8 cellular contexts compared by ENCODE assay signal in the genomic region with DNA sequence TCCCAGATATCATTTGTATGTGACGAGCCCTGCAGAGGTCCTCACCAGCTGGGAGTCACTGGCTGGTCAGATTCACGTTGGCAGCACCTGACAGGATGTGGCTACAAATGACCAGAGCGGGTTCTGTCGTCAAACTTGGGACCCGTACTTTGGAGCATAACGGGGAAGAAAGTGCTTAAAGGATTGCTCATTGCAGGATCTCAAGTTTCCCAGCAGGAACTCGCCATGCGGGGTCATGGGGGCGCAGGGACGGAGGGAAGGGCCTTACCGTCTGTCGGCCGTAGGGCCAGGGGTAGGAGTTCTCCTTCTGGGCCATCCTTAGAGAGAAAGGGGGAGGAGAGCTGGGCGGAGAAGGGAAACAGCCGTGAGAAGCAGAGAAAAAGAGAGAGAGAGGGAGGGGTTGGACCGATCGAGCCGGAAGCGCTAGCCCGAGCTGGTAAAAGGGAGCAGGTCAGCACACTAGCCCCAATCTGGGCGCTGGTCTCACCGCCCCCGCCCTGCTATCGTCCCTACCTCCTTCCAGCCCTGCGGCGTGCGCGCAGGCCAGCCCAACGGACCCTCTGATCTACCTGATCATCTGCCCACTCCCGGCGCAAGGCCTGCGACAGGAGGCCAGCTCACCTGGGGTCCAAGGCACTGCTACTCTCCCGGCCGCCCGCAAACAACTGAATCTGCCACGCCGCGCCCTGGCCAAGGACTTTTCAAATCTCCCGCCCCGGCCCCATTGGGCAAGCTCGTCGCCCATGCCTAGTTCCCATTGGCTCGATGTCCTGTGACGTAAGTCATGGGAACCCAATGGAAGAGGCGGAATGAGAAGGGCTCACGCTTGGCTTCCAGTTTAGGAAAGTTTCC. TPM values are rescaled to one million over a fixed set of nuclear protein-coding genes. Genes with fewer than 3 reads are reported as not detected.
DNase-seq lines count a peak whose midpoint lies in the region; FAIRE-seq and TF ChIP-seq lines count a peak whose summit lies in the region.

A gene (minus strand): TSS at position 667 of the 852 bp plus-strand sequence. CDS start 351 bp downstream, at position 316.

- peak; percentile 95 for DNase-seq in G401 (ENCODE audit: low spot score)
- peak; percentile 97 to 98 for DNase-seq in HAP-1 (ENCODE audit: low spot score in 2 of 2)
- peak; percentile 98 for DNase-seq in MM.1S
- peak; percentile 94 to 97 for DNase-seq in SJSA1 (ENCODE audit: low read depth in 1 of 2, low spot score in 2 of 2)
- peak; percentile 91 for DNase-seq in activated gamma-delta T cell treated with anti-CD3 and anti-CD28 coated beads, Interleukin-2, amount 50 U/mL, for 16 hours (ENCODE audit: low read depth)
- peak; percentile 91 to 99 for DNase-seq in frontal cortex (ENCODE audit: low spot score in 2 of 2)
- peak; percentile 93 for DNase-seq in non-pigmented ciliary epithelial cell (ENCODE audit: low read depth)
- DNase-seq in superior temporal gyrus (ENCODE audit: extremely low spot score), result peak; percentile 97

- peaks cover 24% of the 10 kb centered on the region for H3F3A ChIP-seq in MM.1S (ENCODE audit: insufficient read depth, low read length)

- peaks cover 42% of the 10 kb centered on the region for H3K79me2 ChIP-seq in MM.1S (ENCODE audit: low read length)

- H2AFZ ChIP-seq in MM.1S (ENCODE audit: low read length), result peak within 1 kb of the TSS; percentile 65

- H3K9ac ChIP-seq in MM.1S (ENCODE audit: low read length), result peak within 1 kb of the TSS; percentile 97

- TF ChIP-seq CTCF in MM.1S (IDR thresholded peaks at IDR 0.05; ENCODE audit: low read length), result 0 out of 2 replicates have a peak, but pooled peaks have one; percentile 6

- in situ Hi-C loops in G401 (cut with HindIII; ENCODE audit: low sequenced_read_pairs), result no loop called here
- in situ Hi-C loops in HAP-1 (cut with MboI; ENCODE audit: low sequenced_read_pairs), result no loop called here

- H3K4me1 ChIP-seq in HAP-1 (0 out of 2 replicates have a peak, but pooled peaks cover 3% of the 10 kb centered on the region), MM.1S (ENCODE audit: low read length) (peaks cover 6% of the 10 kb centered on the region), SJSA1 (replicated peaks) (peaks cover 19% of the 10 kb centered on the region)

- no peaks in the 10 kb centered on the region for H3K9me2 ChIP-seq in MM.1S (replicated peaks; ENCODE audit: insufficient read depth, low read length)

- H3K4me2 ChIP-seq in MM.1S (ENCODE audit: low read depth, low read length), result peak within 1 kb of the TSS; percentile 81

- H3K36me3 ChIP-seq in HAP-1 (replicated peaks) (peaks cover 43% of the 10 kb centered on the region), MM.1S (replicated peaks; ENCODE audit: insufficient read depth, low read length) (peaks cover 14% of the 10 kb centered on the region), SJSA1 (peaks cover 50% of the 10 kb centered on the region)

- H3K27me3 ChIP-seq in HAP-1 (ENCODE audit: low read depth) (no peaks in the 10 kb centered on the region), MM.1S (replicated peaks; ENCODE audit: insufficient read depth, low read length) (no peaks in the 10 kb centered on the region), SJSA1 (replicated peaks) (no peaks in the 10 kb centered on the region)

- H3K9me3 ChIP-seq in HAP-1, result no peaks in the 10 kb centered on the region
- H3K9me3 ChIP-seq in MM.1S (replicated peaks; ENCODE audit: insufficient read depth, low read length), result no peaks in the 10 kb centered on the region
- no peaks in the 10 kb centered on the region for H3K9me3 ChIP-seq in SJSA1 (replicated peaks)

- no peaks in the 10 kb centered on the region for H4K20me1 ChIP-seq in MM.1S (ENCODE audit: insufficient read depth, low read length)

- FAIRE-seq in frontal cortex (lab: Jason Lieb, UNC), result peak; percentile 61

- H3K4me3 ChIP-seq in HAP-1 (peak within 1 kb of the TSS; percentile 84), MM.1S (ENCODE audit: low read length) (peak within 1 kb of the TSS; percentile 97), SJSA1 (peak within 1 kb of the TSS; percentile 80)

- H3K27ac ChIP-seq in MM.1S (ENCODE audit: low read length), result peak within 1 kb of the TSS; percentile 94
- peak within 1 kb of the TSS; percentile 98 for H3K27ac ChIP-seq in SJSA1

RNA-seq across cellular contexts. Expression of the gene that starts here (rescaled TPM):
- total RNA-seq in G401 (2014; rRNA removed; shearing (Covaris generic)), result 162 and 166 TPM in 2 replicates
- 99.7 and 119 TPM in 2 replicates for total RNA-seq in SJSA1 (2014; rRNA removed; shearing (Covaris generic))
- 3.7 TPM for total RNA-seq in frontal cortex

Comparison
In these comparisons a context has a peak if more than half of its experiments do, and no peak if none do; other contexts are left out.
1. Peak in every context shown above with its lines: DNase-seq, H3K4me3 ChIP-seq and H3K27ac ChIP-seq.
2. RNA of the gene that starts here (total RNA-seq): 162 to 166 TPM in G401 and 99.7 to 119 TPM in SJSA1; 3.7 TPM in frontal cortex (single experiment); every median in the first group is over 10 times any median in the second.